Comparison of ENCODE assay signal across 17 cellular contexts in genomic region chr2:25018681-25019080, GRCh38. TPM values are rescaled to one million over a fixed set of nuclear protein-coding genes. Genes with fewer than 3 reads are reported as not detected.
DNase-seq lines count a peak whose midpoint lies in the region; TF ChIP-seq lines count a peak whose summit lies in the region.
"Had no signal": no experiment of that assay in that cellular context is flagged by ENCODE, and none has a peak within 500 bp of the region (broad histone marks: within the 10 kb centered on the region; RNA-seq: fewer than 3 reads in every experiment).

No MANE protein-coding gene starts in this region.

- 59% methylated on average over 7 of the region's 7 CpGs for WGBS in hepatocyte (ENCODE audit: low lambda C conversion rate, missing lambda C conversion rate)

- no peaks in the 10 kb centered on the region for H3K27me3 ChIP-seq in hepatocyte

- no peak overlapping the region for H3K4me2 ChIP-seq in hepatocyte

- H3K27ac ChIP-seq in hepatocyte = no peak overlapping the region

- no peaks in the 10 kb centered on the region for H3K79me2 ChIP-seq in hepatocyte

- H4K20me1 ChIP-seq in hepatocyte (ENCODE audit: insufficient read depth, poor library complexity, severe bottlenecking) = no peaks in the 10 kb centered on the region

- peak; percentile 25 for DNase-seq in DMS 273 (lab: John Stamatoyannopoulos, UW; ENCODE audit: unreplicated experiment)
- DNase-seq in DMS 273 treated with DMSO at 0.1 percent for 48 hours (lab: John Stamatoyannopoulos, UW) = no peak
- DNase-seq in M059J (ENCODE audit: low read depth) = peak; percentile 3
- peak; percentile 15 for DNase-seq in hepatocyte (ENCODE audit: low spot score)
- no peak for DNase-seq in NCI-H510A treated with DMSO at 0.1 percent for 48 hours (lab: John Stamatoyannopoulos, UW)
- DNase-seq in epidermal melanocyte (ENCODE audit: insufficient read length, low spot score) = no peak
- no peak for DNase-seq in D341Med (ENCODE audit: low spot score)
- no peak for DNase-seq in kidney glomerular epithelial cell (lab: John Stamatoyannopoulos, UW)
- DNase-seq: 8988T; Calu3; CD4-positive, alpha-beta memory T cell; DMS79; NCI-H1105; NCI-H2081 treated with DMSO at 0.1 percent for 48 hours; NCI-H446 treated with DMSO at 0.1 percent for 48 hours; NCI-H774; SHP77 treated with DMSO at 0.1 percent for 48 hours had no signal

- no peaks in the 10 kb centered on the region for H3K36me3 ChIP-seq in hepatocyte (replicated peaks; ENCODE audit: insufficient read depth, low read depth)

- H2AFZ ChIP-seq in hepatocyte = no peak overlapping the region

- no peak overlapping the region for H3K4me3 ChIP-seq in hepatocyte

- H3K9me3 ChIP-seq in hepatocyte (ENCODE audit: low read depth) = no peaks in the 10 kb centered on the region

- TF ChIP-seq CTCF in hepatocyte (IDR thresholded peaks at IDR 0.05; ENCODE audit: poor library complexity) = no peak

- H3K9me2 ChIP-seq in hepatocyte (replicated peaks; ENCODE audit: insufficient read depth) = no peaks in the 10 kb centered on the region

- no peaks in the 10 kb centered on the region for H3K4me1 ChIP-seq in hepatocyte (ENCODE audit: insufficient read depth)

RNA-seq across cellular contexts. Expression of gene EFR3B, which starts 23.2 kb away (rescaled TPM):
- 0.02 and 0.42 TPM in 2 replicates for total RNA-seq in M059J (2014; rRNA removed; shearing (Covaris generic))
- total RNA-seq in hepatocyte = 2.0 and 2.7 TPM in 2 replicates
- 1.1 and 1.6 TPM in 2 replicates for polyA plus RNA-seq in hepatocyte

RNA-seq across cellular contexts. Expression of gene DNAJC27, which starts 46.9 kb away (rescaled TPM):
- total RNA-seq in M059J (2014; rRNA removed; shearing (Covaris generic)) = 1.5 and 2.9 TPM in 2 replicates
- total RNA-seq in hepatocyte = 4.4 and 6.9 TPM in 2 replicates
- polyA plus RNA-seq in hepatocyte = 4.3 and 6.6 TPM in 2 replicates

Comparison
In these comparisons a context has a peak if more than half of its experiments do, and no peak if none do; other contexts are left out.
1. DNase-seq: peak in DMS 273 (single experiment), M059J (single experiment) and hepatocyte (single experiment); none in DMS 273 treated with DMSO at 0.1 percent for 48 hours (single experiment), NCI-H510A treated with DMSO at 0.1 percent for 48 hours (single experiment), epidermal melanocyte (single experiment), D341Med (single experiment) and kidney glomerular epithelial cell (single experiment).